Comparison of ENCODE assay signal across 28 cellular contexts in genomic region chr12:104046306-104046705, GRCh38. TPM values are rescaled to one million over a fixed set of nuclear protein-coding genes. Genes with fewer than 3 reads are reported as not detected.
"Had no signal": no experiment of that assay in that cellular context is flagged by ENCODE, and none has a peak within 500 bp of the region (broad histone marks: within the 10 kb centered on the region; RNA-seq: fewer than 3 reads in every experiment).

No MANE protein-coding gene starts in this region.

- H3K4me3 ChIP-seq: heart right ventricle, hepatocyte, lung, pancreas, prostate gland, right lobe of liver, skin epidermis, tibial nerve, upper lobe of left lung, vagina had no signal

- H3K36me3 Mint-ChIP-seq: naive thymus-derived CD8-positive, alpha-beta T cell; stimulated activated effector memory CD8-positive, alpha-beta T cell treated with anti-CD3 and anti-CD28 coated beads, Interleukin-12 subunit alpha, Interleukin-12 subunit beta, amount 100 ng/mL, for 72 hours had no signal

- H3K27ac ChIP-seq: pancreas, prostate gland, right lobe of liver, skin epidermis, upper lobe of left lung, vagina had no signal

- H3K9me3 Mint-ChIP-seq: naive thymus-derived CD8-positive, alpha-beta T cell; neural crest cell; stimulated activated effector memory CD8-positive, alpha-beta T cell treated with anti-CD3 and anti-CD28 coated beads, Interleukin-12 subunit alpha, Interleukin-12 subunit beta, amount 100 ng/mL, for 72 hours; stimulated activated naive CD8-positive, alpha-beta T cell treated with anti-CD3 and anti-CD28 coated beads, Interleukin-15, Interleukin-2, amounts not matched to agents 100 ng/mL and 50 ng/mL, for 24 hours had no signal

- H3K27me3 ChIP-seq: hepatocyte, pancreas, right lobe of liver, tibial nerve, upper lobe of left lung, vagina had no signal

- H3K9me3 ChIP-seq: pancreas, prostate gland, right lobe of liver, tibial nerve, upper lobe of left lung, vagina had no signal

- ATAC-seq: left lobe of liver; naive thymus-derived CD8-positive, alpha-beta T cell; pancreas; right lobe of liver; stimulated activated effector memory CD8-positive, alpha-beta T cell treated with anti-CD3 and anti-CD28 coated beads, Interleukin-12 subunit alpha, Interleukin-12 subunit beta, amount 100 ng/mL, for 72 hours had no signal

- H3K27ac Mint-ChIP-seq: mesothelial cell of epicardium; stimulated activated effector memory CD8-positive, alpha-beta T cell treated with anti-CD3 and anti-CD28 coated beads, Interleukin-12 subunit alpha, Interleukin-12 subunit beta, amount 100 ng/mL, for 72 hours; stimulated activated naive CD8-positive, alpha-beta T cell treated with anti-CD3 and anti-CD28 coated beads, Interleukin-15, Interleukin-2, amounts not matched to agents 100 ng/mL and 50 ng/mL, for 24 hours had no signal

- H3K4me1 ChIP-seq: pancreas, prostate gland, right lobe of liver had no signal

- H3K36me3 ChIP-seq: pancreas, prostate gland, right lobe of liver, upper lobe of left lung, vagina had no signal

- DNase-seq: glutamatergic neuron; heart right ventricle; islet precursor cell; mesendoderm; naive thymus-derived CD8-positive, alpha-beta T cell; nucleus accumbens; pancreas; posterior cingulate gyrus; retina; right lobe of liver; stimulated activated CD4-positive, alpha-beta T cell treated with anti-CD3 and anti-CD28 coated beads, Interleukin-12 subunit alpha, Interleukin-12 subunit beta, amount 100 ng/mL, for 4 hours; stimulated activated CD4-positive, alpha-beta T cell treated with anti-CD3 and anti-CD28 coated beads, Interleukin-15, amount 100 ng/mL, for 24 hours; stimulated activated CD4-positive, alpha-beta T cell treated with anti-CD3 and anti-CD28 coated beads, Interleukin-2, amount 100 ng/mL, for 24 hours; stimulated activated CD4-positive, alpha-beta T cell treated with anti-CD3 and anti-CD28 coated beads, Interleukin-4, amount 100 ng/mL, for 24 hours; stimulated activated naive CD4-positive, alpha-beta T cell; upper lobe of left lung had no signal

- H3K4me3 Mint-ChIP-seq: mesothelial cell of epicardium; neural crest cell; stimulated activated effector memory CD8-positive, alpha-beta T cell treated with anti-CD3 and anti-CD28 coated beads, Interleukin-12 subunit alpha, Interleukin-12 subunit beta, amount 100 ng/mL, for 72 hours; stimulated activated naive CD8-positive, alpha-beta T cell treated with anti-CD3 and anti-CD28 coated beads, Interleukin-15, Interleukin-2, amounts not matched to agents 100 ng/mL and 50 ng/mL, for 24 hours had no signal

RNA-seq across cellular contexts. Expression of gene GLT8D2, which starts 3.7 kb away (rescaled TPM):
- total RNA-seq: mononuclear cell; naive thymus-derived CD8-positive, alpha-beta T cell had no signal
- polyA plus RNA-seq: naive thymus-derived CD8-positive, alpha-beta T cell had no signal
